Comparison of ENCODE assay signal across 1 cellular context in the genomic region with DNA sequence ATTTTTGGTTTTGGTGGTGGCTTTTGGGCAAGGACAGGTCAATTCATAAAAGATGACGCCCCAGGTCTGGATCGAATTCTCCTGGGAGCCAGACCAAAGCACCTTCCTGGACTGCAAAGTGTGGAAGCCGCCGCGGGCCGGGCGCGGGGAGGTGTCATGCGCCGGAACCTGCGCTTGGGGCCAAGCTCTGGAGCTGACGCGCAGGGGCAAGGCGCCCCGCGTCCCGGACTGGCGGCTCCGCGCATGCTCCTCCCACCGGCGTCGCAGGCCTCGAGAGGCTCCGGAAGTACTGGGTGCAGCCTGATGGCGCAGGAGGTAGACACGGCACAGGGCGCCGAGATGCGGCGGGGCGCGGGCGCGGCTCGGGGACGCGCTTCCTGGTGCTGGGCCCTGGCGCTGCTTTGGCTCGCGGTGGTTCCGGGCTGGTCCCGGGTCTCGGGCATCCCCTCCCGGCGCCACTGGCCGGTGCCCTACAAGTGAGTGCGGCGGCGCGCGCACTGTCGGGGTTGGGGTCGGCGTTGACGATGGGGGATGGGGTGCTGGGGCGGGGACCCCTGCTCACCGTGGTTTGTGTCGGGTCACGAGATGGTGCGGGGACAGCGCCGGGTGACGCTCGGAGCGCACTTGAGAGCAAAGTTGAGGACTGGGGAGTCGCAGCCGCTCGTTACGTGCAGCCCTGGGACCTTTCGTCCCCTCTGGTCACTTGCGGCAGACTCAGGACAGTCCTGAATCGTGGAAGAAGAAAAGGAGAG.
TF ChIP-seq lines count a peak whose summit lies in the region.

A gene (plus strand): TSS at position 286 of the 752 bp plus-strand sequence. CDS start 18 bp downstream, at position 304.

TF ChIP-seq in K562, 482 proteins besides CTCF, POLR2A, EP300 and RAD21 (continued from another document and continues in another):
- TF ChIP-seq, protein P1, sequence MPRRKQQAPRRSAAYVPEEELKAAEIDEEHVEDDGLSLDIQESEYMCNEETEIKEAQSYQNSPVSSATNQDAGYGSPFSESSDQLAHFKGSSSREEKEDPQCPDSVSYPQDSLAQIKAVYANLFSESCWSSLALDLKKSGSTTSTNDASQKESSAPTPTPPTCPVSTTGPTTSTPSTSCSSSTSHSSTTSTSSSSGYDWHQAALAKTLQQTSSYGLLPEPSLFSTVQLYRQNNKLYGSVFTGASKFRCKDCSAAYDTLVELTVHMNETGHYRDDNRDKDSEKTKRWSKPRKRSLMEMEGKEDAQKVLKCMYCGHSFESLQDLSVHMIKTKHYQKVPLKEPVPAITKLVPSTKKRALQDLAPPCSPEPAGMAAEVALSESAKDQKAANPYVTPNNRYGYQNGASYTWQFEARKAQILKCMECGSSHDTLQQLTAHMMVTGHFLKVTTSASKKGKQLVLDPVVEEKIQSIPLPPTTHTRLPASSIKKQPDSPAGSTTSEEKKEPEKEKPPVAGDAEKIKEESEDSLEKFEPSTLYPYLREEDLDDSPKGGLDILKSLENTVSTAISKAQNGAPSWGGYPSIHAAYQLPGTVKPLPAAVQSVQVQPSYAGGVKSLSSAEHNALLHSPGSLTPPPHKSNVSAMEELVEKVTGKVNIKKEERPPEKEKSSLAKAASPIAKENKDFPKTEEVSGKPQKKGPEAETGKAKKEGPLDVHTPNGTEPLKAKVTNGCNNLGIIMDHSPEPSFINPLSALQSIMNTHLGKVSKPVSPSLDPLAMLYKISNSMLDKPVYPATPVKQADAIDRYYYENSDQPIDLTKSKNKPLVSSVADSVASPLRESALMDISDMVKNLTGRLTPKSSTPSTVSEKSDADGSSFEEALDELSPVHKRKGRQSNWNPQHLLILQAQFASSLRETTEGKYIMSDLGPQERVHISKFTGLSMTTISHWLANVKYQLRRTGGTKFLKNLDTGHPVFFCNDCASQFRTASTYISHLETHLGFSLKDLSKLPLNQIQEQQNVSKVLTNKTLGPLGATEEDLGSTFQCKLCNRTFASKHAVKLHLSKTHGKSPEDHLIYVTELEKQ (CRISPR knock-in tag; IDR thresholded peaks at IDR 0.05), result no peak
- TF ChIP-seq L3MBTL2 (IDR thresholded peaks at IDR 0.05) (peak; percentile 91), CTBP1 (IDR thresholded peaks at IDR 0.05; ENCODE audit: borderline replicate concordance) (peak; percentile 85), KAT2B (IDR thresholded peaks at IDR 0.05; ENCODE audit: low read depth, low read length) (no peak), TEAD1 (CRISPR knock-in tag; IDR thresholded peaks at IDR 0.05) (no peak), XRCC3 (IDR thresholded peaks at IDR 0.05) (no peak), MCM2 (IDR thresholded peaks at IDR 0.05; ENCODE audit: low read depth) (no peak), POLR2AphosphoS5 (IDR thresholded peaks at IDR 0.05; ENCODE audit: control insufficient read depth, insufficient read depth, low read depth, low read length) (peak; percentile 60), ELF1 (tag; IDR thresholded peaks at IDR 0.05) (peak; percentile 88), BRD4 (IDR thresholded peaks at IDR 0.05) (no peak), CXXC5 (CRISPR knock-in tag; IDR thresholded peaks at IDR 0.05) (peak; percentile 88), MCM3 (IDR thresholded peaks at IDR 0.05) (no peak), RBBP5 (IDR thresholded peaks at IDR 0.05; ENCODE audit: borderline replicate concordance, insufficient read depth, low read length, poor library complexity, severe bottlenecking) (peak; percentile 46), KAT8 (IDR thresholded peaks at IDR 0.05; ENCODE audit: low read depth) (no peak), TAF7 (tag; IDR thresholded peaks at IDR 0.05) (0 out of 2 replicates have a peak, but pooled peaks have one; percentile 13), EZH2 (IDR thresholded peaks at IDR 0.05; ENCODE audit: borderline replicate concordance, low read depth, low read length) (no peak), POLR2B (IDR thresholded peaks at IDR 0.05; ENCODE audit: low read depth, partially characterized antibody) (peak; percentile 74), ZNF584 (CRISPR knock-in tag; IDR thresholded peaks at IDR 0.05; ENCODE audit: low read depth) (no peak), MBD2 (IDR thresholded peaks at IDR 0.05; ENCODE audit: borderline replicate concordance, low read depth) (peak; percentile 60; the same call in 1 of the 2 replicates), ZNF24 (IDR thresholded peaks at IDR 0.05) (no peak), GABPB1 (CRISPR knock-in tag; IDR thresholded peaks at IDR 0.05) (peak; percentile 92), YY1 (IDR thresholded peaks at IDR 0.05; ENCODE audit: borderline replicate concordance in 1 of 3, control insufficient read depth in 1 of 3, extremely low read depth in 1 of 3, insufficient read depth in 3 of 3, insufficient read length in 1 of 3, insufficient replicate concordance in 2 of 3, low read depth in 1 of 3, low read length in 2 of 3) (peak; percentile 41 to 83 (median 76)), NRF1 (conservative IDR thresholded peaks at IDR 0.05 in 1 of 2, IDR thresholded peaks at IDR 0.05 in 1 of 2) (peak; percentile 96 to 97), MAZ (CRISPR knock-in tag; conservative IDR thresholded peaks at IDR 0.05 in 1 of 2, IDR thresholded peaks at IDR 0.05 in 1 of 2) (peak; percentile 34 to 70; a peak in 1 of 4 replicates), JUND (IDR thresholded peaks at IDR 0.05; ENCODE audit: borderline replicate concordance, low read depth, low read length) (no peak), JUND (tag; IDR thresholded peaks at IDR 0.05; ENCODE audit: borderline replicate concordance, low read depth, low read length) (0 out of 3 replicates have a peak, but pooled peaks have one; percentile 16), RB1 (IDR thresholded peaks at IDR 0.05; ENCODE audit: low read depth) (peak; percentile 70; the same call in 1 of the 2 replicates)
- TF ChIP-seq, protein P2, sequence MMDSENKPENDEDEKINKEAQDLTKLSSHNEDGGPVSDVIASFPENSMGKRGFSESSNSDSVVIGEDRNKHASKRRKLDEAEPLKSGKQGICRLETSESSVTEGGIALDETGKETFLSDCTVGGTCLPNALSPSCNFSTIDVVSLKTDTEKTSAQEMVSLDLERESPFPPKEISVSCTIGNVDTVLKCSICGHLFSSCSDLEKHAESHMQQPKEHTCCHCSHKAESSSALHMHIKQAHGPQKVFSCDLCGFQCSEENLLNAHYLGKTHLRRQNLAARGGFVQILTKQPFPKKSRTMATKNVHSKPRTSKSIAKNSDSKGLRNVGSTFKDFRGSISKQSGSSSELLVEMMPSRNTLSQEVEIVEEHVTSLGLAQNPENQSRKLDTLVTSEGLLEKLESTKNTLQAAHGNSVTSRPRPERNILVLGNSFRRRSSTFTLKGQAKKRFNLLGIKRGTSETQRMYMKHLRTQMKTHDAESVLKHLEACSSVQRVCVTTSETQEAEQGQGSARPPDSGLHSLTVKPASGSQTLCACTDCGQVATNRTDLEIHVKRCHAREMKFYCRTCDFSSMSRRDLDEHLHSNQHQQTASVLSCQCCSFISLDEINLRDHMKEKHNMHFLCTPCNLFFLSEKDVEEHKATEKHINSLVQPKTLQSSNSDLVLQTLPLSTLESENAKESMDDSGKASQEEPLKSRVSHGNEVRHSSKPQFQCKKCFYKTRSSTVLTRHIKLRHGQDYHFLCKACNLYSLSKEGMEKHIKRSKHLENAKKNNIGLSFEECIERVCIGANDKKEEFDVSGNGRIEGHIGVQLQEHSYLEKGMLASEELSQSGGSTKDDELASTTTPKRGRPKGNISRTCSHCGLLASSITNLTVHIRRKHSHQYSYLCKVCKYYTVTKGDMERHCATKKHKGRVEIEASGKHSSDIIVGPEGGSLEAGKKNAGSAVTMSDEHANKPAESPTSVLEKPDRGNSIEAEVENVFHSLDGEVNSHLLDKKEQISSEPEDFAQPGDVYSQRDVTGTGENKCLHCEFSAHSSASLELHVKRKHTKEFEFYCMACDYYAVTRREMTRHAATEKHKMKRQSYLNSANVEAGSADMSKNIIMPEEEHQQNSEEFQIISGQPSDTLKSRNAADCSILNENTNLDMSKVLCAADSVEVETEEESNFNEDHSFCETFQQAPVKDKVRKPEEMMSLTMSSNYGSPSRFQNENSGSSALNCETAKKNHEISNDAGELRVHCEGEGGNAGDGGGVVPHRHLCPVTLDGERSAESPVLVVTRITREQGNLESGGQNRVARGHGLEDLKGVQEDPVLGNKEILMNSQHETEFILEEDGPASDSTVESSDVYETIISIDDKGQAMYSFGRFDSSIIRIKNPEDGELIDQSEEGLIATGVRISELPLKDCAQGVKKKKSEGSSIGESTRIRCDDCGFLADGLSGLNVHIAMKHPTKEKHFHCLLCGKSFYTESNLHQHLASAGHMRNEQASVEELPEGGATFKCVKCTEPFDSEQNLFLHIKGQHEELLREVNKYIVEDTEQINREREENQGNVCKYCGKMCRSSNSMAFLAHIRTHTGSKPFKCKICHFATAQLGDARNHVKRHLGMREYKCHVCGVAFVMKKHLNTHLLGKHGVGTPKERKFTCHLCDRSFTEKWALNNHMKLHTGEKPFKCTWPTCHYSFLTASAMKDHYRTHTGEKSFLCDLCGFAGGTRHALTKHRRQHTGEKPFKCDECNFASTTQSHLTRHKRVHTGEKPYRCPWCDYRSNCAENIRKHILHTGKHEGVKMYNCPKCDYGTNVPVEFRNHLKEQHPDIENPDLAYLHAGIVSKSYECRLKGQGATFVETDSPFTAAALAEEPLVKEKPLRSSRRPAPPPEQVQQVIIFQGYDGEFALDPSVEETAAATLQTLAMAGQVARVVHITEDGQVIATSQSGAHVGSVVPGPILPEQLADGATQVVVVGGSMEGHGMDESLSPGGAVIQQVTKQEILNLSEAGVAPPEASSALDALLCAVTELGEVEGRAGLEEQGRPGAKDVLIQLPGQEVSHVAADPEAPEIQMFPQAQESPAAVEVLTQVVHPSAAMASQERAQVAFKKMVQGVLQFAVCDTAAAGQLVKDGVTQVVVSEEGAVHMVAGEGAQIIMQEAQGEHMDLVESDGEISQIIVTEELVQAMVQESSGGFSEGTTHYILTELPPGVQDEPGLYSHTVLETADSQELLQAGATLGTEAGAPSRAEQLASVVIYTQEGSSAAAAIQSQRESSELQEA (IDR thresholded peaks at IDR 0.05; ENCODE audit: low read depth), result no peak
- TF ChIP-seq, protein P3, sequence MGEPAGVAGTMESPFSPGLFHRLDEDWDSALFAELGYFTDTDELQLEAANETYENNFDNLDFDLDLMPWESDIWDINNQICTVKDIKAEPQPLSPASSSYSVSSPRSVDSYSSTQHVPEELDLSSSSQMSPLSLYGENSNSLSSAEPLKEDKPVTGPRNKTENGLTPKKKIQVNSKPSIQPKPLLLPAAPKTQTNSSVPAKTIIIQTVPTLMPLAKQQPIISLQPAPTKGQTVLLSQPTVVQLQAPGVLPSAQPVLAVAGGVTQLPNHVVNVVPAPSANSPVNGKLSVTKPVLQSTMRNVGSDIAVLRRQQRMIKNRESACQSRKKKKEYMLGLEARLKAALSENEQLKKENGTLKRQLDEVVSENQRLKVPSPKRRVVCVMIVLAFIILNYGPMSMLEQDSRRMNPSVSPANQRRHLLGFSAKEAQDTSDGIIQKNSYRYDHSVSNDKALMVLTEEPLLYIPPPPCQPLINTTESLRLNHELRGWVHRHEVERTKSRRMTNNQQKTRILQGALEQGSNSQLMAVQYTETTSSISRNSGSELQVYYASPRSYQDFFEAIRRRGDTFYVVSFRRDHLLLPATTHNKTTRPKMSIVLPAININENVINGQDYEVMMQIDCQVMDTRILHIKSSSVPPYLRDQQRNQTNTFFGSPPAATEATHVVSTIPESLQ (CRISPR knock-in tag; IDR thresholded peaks at IDR 0.05), result 0 out of 2 replicates have a peak, but pooled peaks have one; percentile 59
- TF ChIP-seq, protein P4, sequence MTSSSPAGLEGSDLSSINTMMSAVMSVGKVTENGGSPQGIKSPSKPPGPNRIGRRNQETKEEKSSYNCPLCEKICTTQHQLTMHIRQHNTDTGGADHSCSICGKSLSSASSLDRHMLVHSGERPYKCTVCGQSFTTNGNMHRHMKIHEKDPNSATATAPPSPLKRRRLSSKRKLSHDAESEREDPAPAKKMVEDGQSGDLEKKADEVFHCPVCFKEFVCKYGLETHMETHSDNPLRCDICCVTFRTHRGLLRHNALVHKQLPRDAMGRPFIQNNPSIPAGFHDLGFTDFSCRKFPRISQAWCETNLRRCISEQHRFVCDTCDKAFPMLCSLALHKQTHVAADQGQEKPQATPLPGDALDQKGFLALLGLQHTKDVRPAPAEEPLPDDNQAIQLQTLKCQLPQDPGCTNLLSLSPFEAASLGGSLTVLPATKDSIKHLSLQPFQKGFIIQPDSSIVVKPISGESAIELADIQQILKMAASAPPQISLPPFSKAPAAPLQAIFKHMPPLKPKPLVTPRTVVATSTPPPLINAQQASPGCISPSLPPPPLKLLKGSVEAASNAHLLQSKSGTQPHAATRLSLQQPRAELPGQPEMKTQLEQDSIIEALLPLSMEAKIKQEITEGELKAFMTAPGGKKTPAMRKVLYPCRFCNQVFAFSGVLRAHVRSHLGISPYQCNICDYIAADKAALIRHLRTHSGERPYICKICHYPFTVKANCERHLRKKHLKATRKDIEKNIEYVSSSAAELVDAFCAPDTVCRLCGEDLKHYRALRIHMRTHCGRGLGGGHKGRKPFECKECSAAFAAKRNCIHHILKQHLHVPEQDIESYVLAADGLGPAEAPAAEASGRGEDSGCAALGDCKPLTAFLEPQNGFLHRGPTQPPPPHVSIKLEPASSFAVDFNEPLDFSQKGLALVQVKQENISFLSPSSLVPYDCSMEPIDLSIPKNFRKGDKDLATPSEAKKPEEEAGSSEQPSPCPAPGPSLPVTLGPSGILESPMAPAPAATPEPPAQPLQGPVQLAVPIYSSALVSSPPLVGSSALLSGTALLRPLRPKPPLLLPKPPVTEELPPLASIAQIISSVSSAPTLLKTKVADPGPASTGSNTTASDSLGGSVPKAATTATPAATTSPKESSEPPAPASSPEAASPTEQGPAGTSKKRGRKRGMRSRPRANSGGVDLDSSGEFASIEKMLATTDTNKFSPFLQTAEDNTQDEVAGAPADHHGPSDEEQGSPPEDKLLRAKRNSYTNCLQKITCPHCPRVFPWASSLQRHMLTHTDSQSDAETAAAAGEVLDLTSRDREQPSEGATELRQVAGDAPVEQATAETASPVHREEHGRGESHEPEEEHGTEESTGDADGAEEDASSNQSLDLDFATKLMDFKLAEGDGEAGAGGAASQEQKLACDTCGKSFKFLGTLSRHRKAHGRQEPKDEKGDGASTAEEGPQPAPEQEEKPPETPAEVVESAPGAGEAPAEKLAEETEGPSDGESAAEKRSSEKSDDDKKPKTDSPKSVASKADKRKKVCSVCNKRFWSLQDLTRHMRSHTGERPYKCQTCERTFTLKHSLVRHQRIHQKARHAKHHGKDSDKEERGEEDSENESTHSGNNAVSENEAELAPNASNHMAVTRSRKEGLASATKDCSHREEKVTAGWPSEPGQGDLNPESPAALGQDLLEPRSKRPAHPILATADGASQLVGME (CRISPR knock-in tag; IDR thresholded peaks at IDR 0.05), result no peak
